In the genomic region with DNA sequence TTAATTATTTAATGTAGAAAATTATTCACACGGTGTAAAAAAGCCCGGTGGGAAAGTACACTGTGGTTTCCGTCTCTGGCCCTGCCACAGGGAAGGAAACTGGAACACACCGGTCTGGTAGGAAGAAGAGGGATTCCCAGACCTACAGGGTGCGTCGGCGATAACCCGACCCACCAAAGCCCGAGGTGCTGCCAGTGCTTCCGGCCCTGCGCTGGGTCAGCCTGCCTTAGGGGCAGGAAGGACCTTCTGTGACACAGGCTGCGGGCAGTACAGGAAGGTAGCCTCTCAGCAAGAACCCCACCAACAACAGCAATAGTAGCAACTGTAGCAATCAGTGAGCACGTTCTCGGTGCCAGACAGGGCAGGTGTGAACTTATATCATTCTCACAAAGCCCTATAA, we compare ENCODE assay signal across 1 cellular context.
TF ChIP-seq lines count a peak whose summit lies in the region.

No MANE protein-coding gene starts in this region.

TF ChIP-seq in H1, 55 proteins besides CTCF, POLR2A, EP300 and RAD21:
- TF ChIP-seq ZNF274 (IDR thresholded peaks at IDR 0.05; ENCODE audit: borderline replicate concordance, extremely low read depth, low read length) = no peak
- TF ChIP-seq, protein P1, sequence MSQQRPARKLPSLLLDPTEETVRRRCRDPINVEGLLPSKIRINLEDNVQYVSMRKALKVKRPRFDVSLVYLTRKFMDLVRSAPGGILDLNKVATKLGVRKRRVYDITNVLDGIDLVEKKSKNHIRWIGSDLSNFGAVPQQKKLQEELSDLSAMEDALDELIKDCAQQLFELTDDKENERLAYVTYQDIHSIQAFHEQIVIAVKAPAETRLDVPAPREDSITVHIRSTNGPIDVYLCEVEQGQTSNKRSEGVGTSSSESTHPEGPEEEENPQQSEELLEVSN (IDR thresholded peaks at IDR 0.05) = peak; percentile 30; the same call in 1 of the 2 replicates
- no peak for TF ChIP-seq YY1 (IDR thresholded peaks at IDR 0.05; ENCODE audit: low read depth, low read length)
